In the genomic region with DNA sequence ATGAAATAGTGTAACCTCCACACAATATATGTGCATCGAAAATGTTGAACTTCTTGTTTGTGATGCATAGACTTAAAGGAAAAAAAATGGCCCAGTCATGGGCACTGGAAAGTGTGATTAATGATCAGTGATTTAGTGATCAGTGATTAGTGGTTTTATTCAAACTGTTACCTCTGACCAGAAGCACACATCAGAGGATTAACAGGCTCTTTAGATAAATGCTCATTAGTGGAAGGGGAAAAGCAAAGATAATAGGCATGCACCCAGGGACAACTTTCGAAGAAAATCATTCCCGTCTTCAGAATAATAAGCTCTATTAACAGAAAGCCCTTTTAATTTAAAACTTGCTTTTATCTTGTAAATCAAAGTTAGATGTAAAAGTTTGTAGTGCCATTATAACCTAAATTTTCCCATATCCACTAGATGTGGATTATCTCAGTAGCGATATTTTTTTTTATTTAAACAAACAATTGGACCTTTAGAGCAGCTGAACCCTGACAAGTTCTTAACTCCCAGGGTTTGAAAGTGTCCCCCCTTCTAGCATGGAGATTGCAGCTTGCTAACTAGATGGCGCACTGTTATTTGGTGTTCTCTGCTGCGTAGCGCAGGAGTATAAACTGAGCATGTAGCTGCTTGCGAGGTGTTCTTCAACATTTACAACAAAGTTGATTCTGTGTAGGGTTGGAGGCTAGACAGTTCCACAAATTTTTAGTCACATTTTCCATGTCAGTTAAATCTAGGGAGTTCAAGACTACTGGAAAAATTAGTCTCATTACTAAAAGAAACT, we compare ENCODE assay signal across 9 cellular contexts. TPM values are rescaled to one million over a fixed set of nuclear protein-coding genes. Genes with fewer than 3 reads are reported as not detected.
DNase-seq lines count a peak whose midpoint lies in the region; ATAC-seq and TF ChIP-seq lines count a peak whose summit lies in the region.
"Had no signal": no experiment of that assay in that cellular context is flagged by ENCODE, and none has a peak within 500 bp of the region (broad histone marks: within the 10 kb centered on the region; RNA-seq: fewer than 3 reads in every experiment).

A gene with protein sequence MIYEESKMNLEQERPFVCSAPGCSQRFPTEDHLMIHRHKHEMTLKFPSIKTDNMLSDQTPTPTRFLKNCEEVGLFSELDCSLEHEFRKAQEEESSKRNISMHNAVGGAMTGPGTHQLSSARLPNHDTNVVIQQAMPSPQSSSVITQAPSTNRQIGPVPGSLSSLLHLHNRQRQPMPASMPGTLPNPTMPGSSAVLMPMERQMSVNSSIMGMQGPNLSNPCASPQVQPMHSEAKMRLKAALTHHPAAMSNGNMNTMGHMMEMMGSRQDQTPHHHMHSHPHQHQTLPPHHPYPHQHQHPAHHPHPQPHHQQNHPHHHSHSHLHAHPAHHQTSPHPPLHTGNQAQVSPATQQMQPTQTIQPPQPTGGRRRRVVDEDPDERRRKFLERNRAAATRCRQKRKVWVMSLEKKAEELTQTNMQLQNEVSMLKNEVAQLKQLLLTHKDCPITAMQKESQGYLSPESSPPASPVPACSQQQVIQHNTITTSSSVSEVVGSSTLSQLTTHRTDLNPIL (plus strand): TSS at position 643 of the 787 bp plus-strand sequence. CDS start 397 bp downstream, outside the sequence.

- intact Hi-C loops in head of caudate nucleus (cut with DNase I) = loop anchor here (10.0 kb wide), 1 partner anchor 273 kb away; no protein-coding TSS in a partner anchor

- peaks cover 33% of the 10 kb centered on the region for H3K4me1 ChIP-seq in skeletal muscle satellite cell (ENCODE audit: control insufficient read depth, insufficient read depth, low read length)

- H3K4me2 ChIP-seq in skeletal muscle satellite cell (ENCODE audit: low read length) = peak within 1 kb of the TSS; percentile 94

- peak; percentile 14; the same call in 1 of the 2 replicates for TF ChIP-seq CTCF in GM12875 (IDR thresholded peaks at IDR 0.05; ENCODE audit: borderline replicate concordance, insufficient read depth, low read depth, low read length)

- H3K36me3 ChIP-seq in skeletal muscle satellite cell (ENCODE audit: insufficient read depth, low read length) = no peaks in the 10 kb centered on the region

- ATAC-seq in GM21825 (IDR thresholded peaks at IDR 0.05; ENCODE audit: unreplicated experiment) (no peak), GM21447 (IDR thresholded peaks at IDR 0.05; ENCODE audit: unreplicated experiment) (no peak)
- ATAC-seq: left colon had no signal

- peak; percentile 15 for DNase-seq in RPMI7951 (ENCODE audit: low read depth)
- DNase-seq in head of caudate nucleus = peak in 30 of 42 donors; percentile 23 to 81 (median 58)
- DNase-seq in LoVo (ENCODE audit: low spot score) = no peak
- DNase-seq in activated CD4-positive, alpha-beta T cell treated with anti-CD3 and anti-CD28 coated beads for 1 hour = no peak
- DNase-seq: left colon had no signal

- H3K9ac ChIP-seq in skeletal muscle satellite cell (ENCODE audit: low read depth, low read length) = no peak within 1 kb of the TSS

- H3K9me3 ChIP-seq in skeletal muscle satellite cell (replicated peaks; ENCODE audit: low read length) = no peaks in the 10 kb centered on the region

- no peaks in the 10 kb centered on the region for H3K27me3 ChIP-seq in skeletal muscle satellite cell (ENCODE audit: control insufficient read depth, insufficient read depth, low read length)

- H3K4me3 ChIP-seq in GM12875 (ENCODE audit: low read depth, low read length) = peak within 1 kb of the TSS; percentile 29
- peak within 1 kb of the TSS; percentile 73 for H3K4me3 ChIP-seq in skeletal muscle satellite cell (ENCODE audit: low read length)

RNA-seq across cellular contexts. Expression of the gene that starts here (rescaled TPM):
- 2.9 and 3.8 TPM in 2 replicates for total RNA-seq in RPMI7951 (2014; rRNA removed; shearing (Covaris generic))
- total RNA-seq in skeletal muscle satellite cell (2012; rRNA removed) = 5.6 and 18.8 TPM in 2 replicates

Comparison
In these comparisons a context has a peak if more than half of its experiments do, and no peak if none do; other contexts are left out.
1. DNase-seq: peak in RPMI7951 (single experiment) and head of caudate nucleus (30 of 42); none in LoVo (single experiment) and activated CD4-positive, alpha-beta T cell treated with anti-CD3 and anti-CD28 coated beads for 1 hour (single experiment).